In the genomic region with DNA sequence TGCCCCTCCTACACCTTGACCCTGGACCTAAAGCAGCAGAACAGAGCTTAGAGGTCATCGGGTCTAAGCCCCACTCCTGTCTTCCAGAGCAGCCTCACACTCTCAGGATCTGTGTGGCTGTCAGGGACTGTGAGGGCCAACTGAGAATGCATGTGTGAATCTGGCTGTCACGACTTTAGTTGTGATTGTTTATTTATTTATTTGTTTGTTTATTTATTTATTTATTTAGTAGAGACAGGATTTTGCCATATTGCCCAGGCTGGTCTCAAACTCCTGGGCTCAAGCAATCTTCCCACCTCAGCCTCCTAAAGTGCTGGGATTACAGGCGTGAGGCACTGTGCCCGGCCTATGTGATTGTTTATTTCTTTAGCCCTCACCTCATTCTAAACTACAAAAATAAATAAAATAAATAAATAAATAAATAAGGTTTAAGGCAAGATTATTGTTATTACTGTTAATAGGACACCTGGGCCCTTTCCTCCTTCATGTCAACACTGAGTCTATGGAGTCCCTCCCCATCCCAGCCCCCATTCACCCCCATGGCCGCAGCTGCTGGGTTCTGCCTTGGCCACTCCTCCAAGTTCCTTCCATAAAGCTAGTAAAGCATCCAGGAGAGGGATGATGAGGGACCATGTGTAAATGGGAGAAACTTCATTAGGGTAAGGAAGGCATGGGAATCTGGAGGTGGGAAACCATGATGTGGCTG, we compare ENCODE assay signal across 25 cellular contexts. TPM values are rescaled to one million over a fixed set of nuclear protein-coding genes. Genes with fewer than 3 reads are reported as not detected.
"Had no signal": no experiment of that assay in that cellular context is flagged by ENCODE, and none has a peak within 500 bp of the region (broad histone marks: within the 10 kb centered on the region; RNA-seq: fewer than 3 reads in every experiment).

No MANE protein-coding gene starts in this region.

- H3K9ac ChIP-seq: KMS-11 had no signal

- H3K9me3 Mint-ChIP-seq: activated B cell treated with CpG ODN at 0.5 μM for 24 hours; activated T-helper 17 cell treated with anti-CD3 and anti-CD28 coated beads, Interleukin-2, amount 50 U/mL, for 72 hours had no signal

- H3K27ac ChIP-seq: brain microvascular endothelial cell, cardiac muscle cell, KMS-11 had no signal

- DNase-seq: activated B cell treated with CpG ODN at 0.5 μM for 24 hours; activated CD4-positive, alpha-beta T cell treated with anti-CD3 and anti-CD28 coated beads for 1 hour; activated CD4-positive, alpha-beta T cell treated with anti-CD3 and anti-CD28 coated beads, Interleukin-2, amount 10 ng/mL, durations not matched to agents 24 days and 14 days; activated CD4-positive, alpha-beta T cell treated with anti-CD3 and anti-CD28 coated beads, Interleukin-2, amount 50 U/mL, for 48 hours; activated gamma-delta T cell; activated T-cell treated with anti-CD3 and anti-CD28 coated beads for 4 hours; activated T-cell treated with anti-CD3 and anti-CD28 coated beads, Interleukin-2, amount 50 U/mL, for 48 hours; brain microvascular endothelial cell; cerebellar nuclear complex; NCI-H1092; NCI-H1417 treated with DMSO at 0.1 percent for 48 hours; NCI-H1694 treated with DMSO at 0.1 percent for 48 hours; NCI-H2029 treated with DMSO at 0.1 percent for 48 hours; NCI-H345; NCI-H510A; NCI-H526 treated with DMSO at 0.1 percent for 48 hours; SIG-M5; T-helper 2 cell; T1000 had no signal

- H3K4me2 ChIP-seq: KMS-11 had no signal

- H3K4me3 Mint-ChIP-seq: activated B cell treated with CpG ODN at 0.5 μM for 24 hours; activated CD4-positive, alpha-beta T cell treated with anti-CD3 and anti-CD28 coated beads, Interleukin-2, amount 10 ng/mL, durations not matched to agents 24 days and 14 days; activated naive CD8-positive, alpha-beta T cell; activated T-helper 17 cell treated with anti-CD3 and anti-CD28 coated beads, Interleukin-2, amount 50 U/mL, for 72 hours had no signal

- H3K27me3 ChIP-seq: brain microvascular endothelial cell, cardiac muscle cell had no signal

- H3K36me3 ChIP-seq: brain microvascular endothelial cell, cardiac muscle cell had no signal

- H3K27me3 Mint-ChIP-seq: activated CD4-positive, alpha-beta T cell treated with anti-CD3 and anti-CD28 coated beads, Interleukin-2, amount 10 ng/mL, durations not matched to agents 24 days and 14 days; activated naive CD8-positive, alpha-beta T cell; activated T-helper 17 cell treated with anti-CD3 and anti-CD28 coated beads, Interleukin-2, amount 50 U/mL, for 72 hours had no signal

- H3K4me3 ChIP-seq: cardiac muscle cell had no signal

- H3K27ac Mint-ChIP-seq: activated B cell treated with CpG ODN at 0.5 μM for 24 hours; activated CD4-positive, alpha-beta T cell treated with anti-CD3 and anti-CD28 coated beads, Interleukin-2, amount 10 ng/mL, durations not matched to agents 24 days and 14 days; activated naive CD8-positive, alpha-beta T cell; activated T-helper 17 cell treated with anti-CD3 and anti-CD28 coated beads, Interleukin-2, amount 50 U/mL, for 72 hours had no signal

- ATAC-seq: activated T-helper 17 cell treated with anti-CD3 and anti-CD28 coated beads, Interleukin-2, amount 50 U/mL, for 72 hours had no signal

RNA-seq across cellular contexts. Expression of a gene that starts 39.9 kb away (rescaled TPM):
- total RNA-seq: activated B cell treated with CpG ODN at 0.5 μM for 24 hours; activated T-helper 17 cell treated with anti-CD3 and anti-CD28 coated beads, Interleukin-2, amount 50 U/mL, for 72 hours; cardiac muscle cell; OCI-LY7; RPMI7951 had no signal
- polyA plus RNA-seq: cardiac muscle cell had no signal
